9 cellular contexts compared by ENCODE assay signal in the genomic region with DNA sequence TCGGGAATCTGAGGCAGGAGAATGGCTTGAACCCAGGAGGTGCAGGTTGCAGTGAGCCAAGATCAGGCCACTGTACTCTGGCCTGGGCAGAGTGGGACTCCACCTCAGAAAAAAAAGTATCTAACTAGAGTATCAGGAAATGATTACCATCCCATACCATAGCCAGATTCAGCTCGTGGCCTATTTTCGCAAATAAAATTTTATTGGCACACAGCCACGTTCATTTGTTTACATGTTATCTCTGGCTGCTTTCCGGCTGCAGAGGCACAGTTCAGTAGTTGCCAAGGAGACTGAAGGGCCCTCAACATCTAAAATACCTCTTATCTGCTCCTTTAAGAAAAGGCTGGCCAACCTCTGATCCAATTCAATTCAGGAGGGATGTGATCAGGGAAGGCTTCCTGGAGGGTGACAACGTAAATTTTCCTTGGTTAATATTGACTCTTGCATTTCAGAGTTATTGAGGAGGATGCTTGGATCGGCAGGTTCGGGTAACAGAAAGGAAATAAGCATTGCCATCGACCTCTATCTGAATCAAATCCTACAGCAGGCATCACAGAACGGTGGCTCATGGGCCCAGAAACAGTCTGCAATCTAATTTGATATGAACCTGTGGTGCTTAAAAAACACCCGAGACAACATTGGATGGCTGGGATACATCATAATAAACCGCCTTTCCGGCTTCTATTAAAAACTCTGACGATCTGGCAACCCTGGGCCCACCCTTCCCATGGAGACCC.
A peak's percentile ranks its signal among the peaks of the same experiment; 100 is the strongest.
DNase-seq lines count a peak whose midpoint lies in the region; ATAC-seq and TF ChIP-seq lines count a peak whose summit lies in the region.
"Had no signal": no experiment of that assay in that cellular context is flagged by ENCODE, and none has a peak within 500 bp of the region (broad histone marks: within the 10 kb centered on the region; RNA-seq: fewer than 3 reads in every experiment).

No MANE protein-coding gene starts in this region.

- H3K4me3 ChIP-seq in cardiac muscle cell: no peak overlapping the region

- no peaks in the 10 kb centered on the region for H3K36me3 ChIP-seq in cardiac muscle cell

- no peak overlapping the region for H3K4me3 Mint-ChIP-seq in type B pancreatic cell

- TF ChIP-seq CTCF in cardiac muscle cell (IDR thresholded peaks at IDR 0.05; ENCODE audit: low read depth, low read length): no peak
- TF ChIP-seq CTCF in type B pancreatic cell (conservative IDR thresholded peaks at IDR 0.05): no peak

- no peaks in the 10 kb centered on the region for H3K27me3 Mint-ChIP-seq in type B pancreatic cell

- H3K4me1 Mint-ChIP-seq in type B pancreatic cell (ENCODE audit: unreplicated experiment): peaks cover 31% of the 10 kb centered on the region

- H3K9me3 ChIP-seq in cardiac muscle cell (ENCODE audit: low read depth): no peaks in the 10 kb centered on the region

- DNase-seq in activated gamma-delta T cell treated with Interleukin-2 at 50 U/mL for 16 hours (peak; percentile 28), activated gamma-delta T cell (lab: John Stamatoyannopoulos, UW) (no peak), T follicular helper cell (ENCODE audit: low read depth) (peak; percentile 45), cardiac muscle cell (ENCODE audit: low read depth in 1 of 2, low spot score in 1 of 2) (peak; percentile 46 to 89), type B pancreatic cell (ENCODE audit: extremely low spot score, unreplicated experiment) (no peak), kidney glomerular epithelial cell (lab: John Stamatoyannopoulos, UW) (no peak), HuH-7 (ENCODE audit: low spot score) (no peak)

- no peak for ATAC-seq in GM19324 (IDR thresholded peaks at IDR 0.05; ENCODE audit: low FRiP score, unreplicated experiment)
- ATAC-seq: activated naive CD4-positive, alpha-beta T cell treated with anti-CD3 and anti-CD28 coated beads, Interleukin-2, amount 50 U/mL, for 72 hours had no signal

- H3K27ac Mint-ChIP-seq in type B pancreatic cell: peak overlapping the region; percentile 75

- no peaks in the 10 kb centered on the region for H3K36me3 Mint-ChIP-seq in type B pancreatic cell

- H3K27ac ChIP-seq in cardiac muscle cell: peak overlapping the region; percentile 87

- H3K9me3 Mint-ChIP-seq in type B pancreatic cell: no peaks in the 10 kb centered on the region

- no peaks in the 10 kb centered on the region for H3K27me3 ChIP-seq in cardiac muscle cell

- peaks cover 40% of the 10 kb centered on the region for H3K4me1 ChIP-seq in cardiac muscle cell (ENCODE audit: low read depth)

Comparison
In these comparisons a context has a peak if more than half of its experiments do, and no peak if none do; other contexts are left out.
1. DNase-seq: peak in activated gamma-delta T cell treated with Interleukin-2 at 50 U/mL for 16 hours (single experiment), T follicular helper cell (single experiment) and cardiac muscle cell (2 of 2); none in activated gamma-delta T cell (single experiment), type B pancreatic cell (single experiment), kidney glomerular epithelial cell (single experiment) and HuH-7 (single experiment).